In genomic region chr1:211643324-211644212, GRCh38 we compare ENCODE assay signal across 8 cellular contexts. TPM values are rescaled to one million over a fixed set of nuclear protein-coding genes. Genes with fewer than 3 reads are reported as not detected.
A peak's percentile ranks its signal among the peaks of the same experiment; 100 is the strongest.
DNase-seq lines count a peak whose midpoint lies in the region; ATAC-seq and TF ChIP-seq lines count a peak whose summit lies in the region.

No MANE protein-coding gene starts in this region.

- DNase-seq in NCI-H1417 (lab: John Stamatoyannopoulos, UW) (peak; percentile 57 to 84 (median 71)), WTC11 (ENCODE audit: low spot score) (no peak), heart right ventricle (no peak), SIG-M5 (lab: John Stamatoyannopoulos, UW) (no peak), iPS-NIHi7 (ENCODE audit: extremely low spot score) (no peak)
- DNase-seq in stimulated activated effector memory CD8-positive, alpha-beta T cell treated with anti-CD3 and anti-CD28 coated beads, Interleukin-12 subunit alpha, Interleukin-12 subunit beta, amount 100 ng/mL, for 72 hours (ENCODE audit: low spot score in 2 of 2) = no peak

- H3K9me3 ChIP-seq in heart right ventricle = no peaks in the 10 kb centered on the region

- no peaks in the 10 kb centered on the region for H3K36me3 Mint-ChIP-seq in WTC11
- no peaks in the 10 kb centered on the region for H3K36me3 Mint-ChIP-seq in stimulated activated effector memory CD8-positive, alpha-beta T cell treated with anti-CD3 and anti-CD28 coated beads, Interleukin-12 subunit alpha, Interleukin-12 subunit beta, amount 100 ng/mL, for 72 hours

- intact Hi-C loops in heart right ventricle (cut with DNase I) = no loop called here

- H3K4me3 ChIP-seq in heart right ventricle = no peak overlapping the region

- no peak for TF ChIP-seq CTCF in C4-2B (conservative IDR thresholded peaks at IDR 0.05)
- TF ChIP-seq CTCF in WTC11 (IDR thresholded peaks at IDR 0.05) = no peak
- no peak for TF ChIP-seq CTCF in heart right ventricle (IDR thresholded peaks at IDR 0.05)

- peaks cover 0 to 20% (median 10%) of the 10 kb centered on the region in 9 donors for H3K4me1 ChIP-seq in heart right ventricle

- H3K9me3 Mint-ChIP-seq in WTC11 = no peaks in the 10 kb centered on the region
- no peaks in the 10 kb centered on the region for H3K9me3 Mint-ChIP-seq in stimulated activated effector memory CD8-positive, alpha-beta T cell treated with anti-CD3 and anti-CD28 coated beads, Interleukin-12 subunit alpha, Interleukin-12 subunit beta, amount 100 ng/mL, for 72 hours

- no peaks in the 10 kb centered on the region for H3K27me3 Mint-ChIP-seq in WTC11 (ENCODE audit: low read depth)

- WGBS in heart right ventricle, 2 donors = 47 to 48% methylated on average over 20 of the region's 20 CpGs

- peaks cover 14% of the 10 kb centered on the region for H3K4me1 Mint-ChIP-seq in WTC11
- peaks cover 11% of the 10 kb centered on the region for H3K4me1 Mint-ChIP-seq in stimulated activated effector memory CD8-positive, alpha-beta T cell treated with anti-CD3 and anti-CD28 coated beads, Interleukin-12 subunit alpha, Interleukin-12 subunit beta, amount 100 ng/mL, for 72 hours

- H3K27ac Mint-ChIP-seq in WTC11 = no peak overlapping the region
- H3K27ac Mint-ChIP-seq in stimulated activated effector memory CD8-positive, alpha-beta T cell treated with anti-CD3 and anti-CD28 coated beads, Interleukin-12 subunit alpha, Interleukin-12 subunit beta, amount 100 ng/mL, for 72 hours = peak overlapping the region; percentile 50

- CTCF ChIA-PET in WTC11 (lab: Charles Lee) = interaction anchor here (1.0 to 2.2 kb wide), 7 partner anchors 10 to 167 kb away, joined by 4 to 11 read pairs (median 5); partner anchors contain the start of gene SLC30A1

- H3K27ac ChIP-seq in C4-2B = peak overlapping the region; percentile 45
- peak overlapping the region in 4 of 10 donors; percentile 26 to 60 (median 40) for H3K27ac ChIP-seq in heart right ventricle

- POLR2A ChIA-PET in WTC11 (lab: Charles Lee) = interaction anchor here (0.6 to 0.9 kb wide), 2 partner anchors 65 to 385 kb away, joined by 3 read pairs; partner anchors contain the start of gene SLC30A1

- H3K4me3 Mint-ChIP-seq in WTC11 = no peak overlapping the region
- H3K4me3 Mint-ChIP-seq in stimulated activated effector memory CD8-positive, alpha-beta T cell treated with anti-CD3 and anti-CD28 coated beads, Interleukin-12 subunit alpha, Interleukin-12 subunit beta, amount 100 ng/mL, for 72 hours = no peak overlapping the region

- no peaks in the 10 kb centered on the region for H3K27me3 ChIP-seq in heart right ventricle

- no peaks in the 10 kb centered on the region for H3K36me3 ChIP-seq in heart right ventricle

- ATAC-seq in WTC11 (peak; percentile 73), heart right ventricle (peak in 7 of 8 donors; percentile 52 to 62 (median 56)), GM18858 (IDR thresholded peaks at IDR 0.05; ENCODE audit: unreplicated experiment) (no peak)
- ATAC-seq in stimulated activated effector memory CD8-positive, alpha-beta T cell treated with anti-CD3 and anti-CD28 coated beads, Interleukin-12 subunit alpha, Interleukin-12 subunit beta, amount 100 ng/mL, for 72 hours = peak; percentile 50

TF ChIP-seq in WTC11, 78 proteins besides CTCF, POLR2A, EP300 and RAD21 (continues in another document):
- TF ChIP-seq ARID4B (CRISPR knock-in tag; IDR thresholded peaks at IDR 0.05; ENCODE audit: borderline replicate concordance) = no peak
- TF ChIP-seq MXD4 (CRISPR knock-in tag; IDR thresholded peaks at IDR 0.05; ENCODE audit: borderline replicate concordance) = no peak
- TF ChIP-seq ATF3 (CRISPR knock-in tag; conservative IDR thresholded peaks at IDR 0.05) = no peak
- no peak for TF ChIP-seq GABPB1 (CRISPR knock-in tag; IDR thresholded peaks at IDR 0.05)
- no peak for TF ChIP-seq JUN (CRISPR knock-in tag; IDR thresholded peaks at IDR 0.05)
- TF ChIP-seq MLX (CRISPR knock-in tag; IDR thresholded peaks at IDR 0.05) = no peak
- TF ChIP-seq, protein P1, sequence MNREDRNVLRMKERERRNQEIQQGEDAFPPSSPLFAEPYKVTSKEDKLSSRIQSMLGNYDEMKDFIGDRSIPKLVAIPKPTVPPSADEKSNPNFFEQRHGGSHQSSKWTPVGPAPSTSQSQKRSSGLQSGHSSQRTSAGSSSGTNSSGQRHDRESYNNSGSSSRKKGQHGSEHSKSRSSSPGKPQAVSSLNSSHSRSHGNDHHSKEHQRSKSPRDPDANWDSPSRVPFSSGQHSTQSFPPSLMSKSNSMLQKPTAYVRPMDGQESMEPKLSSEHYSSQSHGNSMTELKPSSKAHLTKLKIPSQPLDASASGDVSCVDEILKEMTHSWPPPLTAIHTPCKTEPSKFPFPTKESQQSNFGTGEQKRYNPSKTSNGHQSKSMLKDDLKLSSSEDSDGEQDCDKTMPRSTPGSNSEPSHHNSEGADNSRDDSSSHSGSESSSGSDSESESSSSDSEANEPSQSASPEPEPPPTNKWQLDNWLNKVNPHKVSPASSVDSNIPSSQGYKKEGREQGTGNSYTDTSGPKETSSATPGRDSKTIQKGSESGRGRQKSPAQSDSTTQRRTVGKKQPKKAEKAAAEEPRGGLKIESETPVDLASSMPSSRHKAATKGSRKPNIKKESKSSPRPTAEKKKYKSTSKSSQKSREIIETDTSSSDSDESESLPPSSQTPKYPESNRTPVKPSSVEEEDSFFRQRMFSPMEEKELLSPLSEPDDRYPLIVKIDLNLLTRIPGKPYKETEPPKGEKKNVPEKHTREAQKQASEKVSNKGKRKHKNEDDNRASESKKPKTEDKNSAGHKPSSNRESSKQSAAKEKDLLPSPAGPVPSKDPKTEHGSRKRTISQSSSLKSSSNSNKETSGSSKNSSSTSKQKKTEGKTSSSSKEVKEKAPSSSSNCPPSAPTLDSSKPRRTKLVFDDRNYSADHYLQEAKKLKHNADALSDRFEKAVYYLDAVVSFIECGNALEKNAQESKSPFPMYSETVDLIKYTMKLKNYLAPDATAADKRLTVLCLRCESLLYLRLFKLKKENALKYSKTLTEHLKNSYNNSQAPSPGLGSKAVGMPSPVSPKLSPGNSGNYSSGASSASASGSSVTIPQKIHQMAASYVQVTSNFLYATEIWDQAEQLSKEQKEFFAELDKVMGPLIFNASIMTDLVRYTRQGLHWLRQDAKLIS (CRISPR knock-in tag; IDR thresholded peaks at IDR 0.05; ENCODE audit: borderline replicate concordance) = no peak
- TF ChIP-seq ZBTB21 (CRISPR knock-in tag; IDR thresholded peaks at IDR 0.05; ENCODE audit: borderline replicate concordance) = no peak
- no peak for TF ChIP-seq CREM (CRISPR knock-in tag; IDR thresholded peaks at IDR 0.05)

RNA-seq across cellular contexts. Expression of gene NEK2, which starts 31.9 kb away (rescaled TPM):
- 22.7 to 25.2 TPM (median 23.5 TPM) in 3 replicates for total RNA-seq in WTC11 (2021)
- 1 to 10 TPM in 2 of 10 donors, under 1 TPM in 3, not detected in 5; 0.12 to 2.1 (median 0.23) TPM for total RNA-seq in heart right ventricle
- under 1 TPM in 1 of 2 donors, not detected in 1; 0.04 TPM for polyA plus RNA-seq in heart right ventricle

Comparison
In these comparisons a context has a peak if more than half of its experiments do, and no peak if none do; other contexts are left out.
1. DNase-seq: peak in NCI-H1417 (3 of 3); none in WTC11 (single experiment), heart right ventricle (0 of 2), stimulated activated effector memory CD8-positive, alpha-beta T cell treated with anti-CD3 and anti-CD28 coated beads, Interleukin-12 subunit alpha, Interleukin-12 subunit beta, amount 100 ng/mL, for 72 hours (0 of 2), SIG-M5 (single experiment) and iPS-NIHi7 (single experiment).